In genomic region chr9:132770775-132771310, GRCh38 we compare ENCODE assay signal across 9 cellular contexts.
DNase-seq lines count a peak whose midpoint lies in the region; ATAC-seq and TF ChIP-seq lines count a peak whose summit lies in the region.
"Had no signal": no experiment of that assay in that cellular context is flagged by ENCODE, and none has a peak within 500 bp of the region (broad histone marks: within the 10 kb centered on the region; RNA-seq: fewer than 3 reads in every experiment).

No MANE protein-coding gene starts in this region.

- no peaks in the 10 kb centered on the region for H4K20me1 ChIP-seq in smooth muscle cell (ENCODE audit: low read depth)

- TF ChIP-seq CTCF in GM20000 (IDR thresholded peaks at IDR 0.05; ENCODE audit: extremely low read depth, missing control alignments) (no peak), smooth muscle cell (IDR thresholded peaks at IDR 0.05; ENCODE audit: borderline replicate concordance, insufficient read depth, poor library complexity, severe bottlenecking) (no peak)
- no peak for TF ChIP-seq CTCF in activated CD8-positive, alpha-beta T cell treated with anti-CD3 and anti-CD28 coated beads for 36 hours (IDR thresholded peaks at IDR 0.05)

- H3K36me3 Mint-ChIP-seq in activated CD8-positive, alpha-beta T cell treated with anti-CD3 and anti-CD28 coated beads for 36 hours (ENCODE audit: low read depth) = peaks cover 14% of the 10 kb centered on the region

- no peak overlapping the region for H2AFZ ChIP-seq in smooth muscle cell (ENCODE audit: low read depth)

- CTCF ChIA-PET in activated CD8-positive, alpha-beta T cell treated with anti-CD3 and anti-CD28 coated beads for 36 hours (lab: Charles Lee) = interaction anchor here (1.7 to 2.5 kb wide), 2 partner anchors 29 to 101 kb away, joined by 5 to 12 read pairs; partner anchors contain the start of genes DDX31 and GTF3C4

- peaks cover 17% of the 10 kb centered on the region for H3K4me1 Mint-ChIP-seq in activated CD8-positive, alpha-beta T cell treated with anti-CD3 and anti-CD28 coated beads for 36 hours (ENCODE audit: low read depth)

- H3K4me3 ChIP-seq in iPS-15b (ENCODE audit: low read depth, low read length) (peak overlapping the region; percentile 92), smooth muscle cell (peak overlapping the region; percentile 87)

- H3K27me3 ChIP-seq in iPS-15b (ENCODE audit: control insufficient read depth, insufficient read depth, low read length) (peaks cover 7% of the 10 kb centered on the region), smooth muscle cell (ENCODE audit: low read depth) (no peaks in the 10 kb centered on the region)
- H3K27me3 ChIP-seq: body of pancreas had no signal

- no peaks in the 10 kb centered on the region for H3K79me2 ChIP-seq in smooth muscle cell (ENCODE audit: low read depth)

- H3K36me3 ChIP-seq in iPS-15b (ENCODE audit: control insufficient read depth, insufficient read depth, low read length) = no peaks in the 10 kb centered on the region
- no peaks in the 10 kb centered on the region for H3K36me3 ChIP-seq in smooth muscle cell (ENCODE audit: low read depth)

- WGBS in smooth muscle cell (ENCODE audit: low lambda C conversion rate) = 84% methylated on average over 10 of the region's 10 CpGs

- peak overlapping the region; percentile 92 for H3K4me2 ChIP-seq in smooth muscle cell

- no peaks in the 10 kb centered on the region for H3K27me3 Mint-ChIP-seq in activated CD8-positive, alpha-beta T cell treated with anti-CD3 and anti-CD28 coated beads for 36 hours

- no peak for ATAC-seq in activated CD8-positive, alpha-beta T cell treated with anti-CD3 and anti-CD28 coated beads for 36 hours
- no peak for ATAC-seq in GM19328 (IDR thresholded peaks at IDR 0.05; ENCODE audit: unreplicated experiment)

- intact Hi-C loops in activated CD8-positive, alpha-beta T cell treated with anti-CD3 and anti-CD28 coated beads for 36 hours (cut with micrococcal nuclease) = no loop called here

- POLR2A ChIA-PET in activated CD8-positive, alpha-beta T cell treated with anti-CD3 and anti-CD28 coated beads for 36 hours (lab: Charles Lee) = interaction anchor here (0.6 to 1.4 kb wide), 4 partner anchors 10 to 201 kb away, joined by 3 to 5 read pairs (median 3); partner anchors contain the start of genes DDX31 and GTF3C4

- H3K9ac ChIP-seq in iPS-15b (ENCODE audit: low read depth, low read length) (peak overlapping the region; percentile 60), smooth muscle cell (ENCODE audit: low read depth) (no peak overlapping the region)

- peak; percentile 19 for DNase-seq in GM20000 (ENCODE audit: low spot score)
- no peak for DNase-seq in activated CD8-positive, alpha-beta T cell treated with anti-CD3 and anti-CD28 coated beads for 36 hours
- DNase-seq in smooth muscle cell (lab: John Stamatoyannopoulos, UW; ENCODE audit: unreplicated experiment) = no peak
- DNase-seq in putamen (ENCODE audit: low spot score) = no peak
- DNase-seq in NCI-H748 treated with DMSO at 0.1 percent for 48 hours (lab: John Stamatoyannopoulos, UW) = no peak
- DNase-seq: SHP77 had no signal

- peak overlapping the region; percentile 97 for H3K27ac Mint-ChIP-seq in activated CD8-positive, alpha-beta T cell treated with anti-CD3 and anti-CD28 coated beads for 36 hours

- no peak overlapping the region for H3K27ac ChIP-seq in smooth muscle cell (ENCODE audit: low read depth)

- H3K9me3 ChIP-seq in iPS-15b (ENCODE audit: control insufficient read depth, insufficient read depth, low read length) (no peaks in the 10 kb centered on the region), smooth muscle cell (replicated peaks; ENCODE audit: low read depth) (no peaks in the 10 kb centered on the region)
- H3K9me3 ChIP-seq: body of pancreas had no signal

- no peaks in the 10 kb centered on the region for H3F3A ChIP-seq in smooth muscle cell (ENCODE audit: low read depth)

- peak overlapping the region; percentile 91 for H3K4me3 Mint-ChIP-seq in activated CD8-positive, alpha-beta T cell treated with anti-CD3 and anti-CD28 coated beads for 36 hours

- peaks cover 12% of the 10 kb centered on the region for H3K9me3 Mint-ChIP-seq in activated CD8-positive, alpha-beta T cell treated with anti-CD3 and anti-CD28 coated beads for 36 hours

- peaks cover 5% of the 10 kb centered on the region for H3K4me1 ChIP-seq in iPS-15b (ENCODE audit: control insufficient read depth, insufficient read depth, low read length)
- H3K4me1 ChIP-seq in smooth muscle cell (ENCODE audit: low read depth) = peaks cover 6% of the 10 kb centered on the region
